ENCODE assay signal across 2 cellular contexts in genomic region chr19:9969688-9969975, GRCh38.
TF ChIP-seq lines count a peak whose summit lies in the region.

No MANE protein-coding gene starts in this region.

TF ChIP-seq in IMR-90, 13 proteins besides CTCF, POLR2A, EP300 and RAD21:
- no peak for TF ChIP-seq ELK1 (IDR thresholded peaks at IDR 0.05; ENCODE audit: borderline replicate concordance, low read depth, low read length)
- TF ChIP-seq RFX5 (IDR thresholded peaks at IDR 0.05; ENCODE audit: low read depth, low read length) = no peak
- TF ChIP-seq FOS (IDR thresholded peaks at IDR 0.05; ENCODE audit: low read depth, low read length) = no peak
- TF ChIP-seq CHD1 (IDR thresholded peaks at IDR 0.05; ENCODE audit: low read depth, low read length) = no peak
- TF ChIP-seq CEBPB (IDR thresholded peaks at IDR 0.05; ENCODE audit: low read depth, low read length) = no peak
- TF ChIP-seq MAZ (IDR thresholded peaks at IDR 0.05; ENCODE audit: borderline replicate concordance, low read depth, low read length) = no peak
- TF ChIP-seq BHLHE40 (IDR thresholded peaks at IDR 0.05; ENCODE audit: low read depth, low read length) = no peak
- TF ChIP-seq MXI1 (IDR thresholded peaks at IDR 0.05; ENCODE audit: borderline replicate concordance, low read depth, low read length) = no peak
- TF ChIP-seq MAFK (IDR thresholded peaks at IDR 0.05; ENCODE audit: low read depth, low read length) = no peak
TF ChIP-seq in IMR-90: peak in this region for 0.

TF ChIP-seq in K562, 482 proteins besides CTCF, POLR2A, EP300 and RAD21:
- TF ChIP-seq PRMT5 (CRISPR knock-in tag; IDR thresholded peaks at IDR 0.05) = no peak
- TF ChIP-seq MLX (CRISPR knock-in tag; conservative IDR thresholded peaks at IDR 0.05) = no peak
- no peak for TF ChIP-seq ERF (CRISPR knock-in tag; IDR thresholded peaks at IDR 0.05)
- TF ChIP-seq ZNF143 (CRISPR knock-in tag; IDR thresholded peaks at IDR 0.05) = no peak
- TF ChIP-seq POLR3A (IDR thresholded peaks at IDR 0.05; ENCODE audit: borderline replicate concordance, extremely low read depth, insufficient read depth, insufficient read length) = no peak
- no peak for TF ChIP-seq CSDE1 (IDR thresholded peaks at IDR 0.05)
- TF ChIP-seq CC2D1A (IDR thresholded peaks at IDR 0.05) = no peak
- no peak for TF ChIP-seq ZNF197 (CRISPR knock-in tag; IDR thresholded peaks at IDR 0.05; ENCODE audit: low read depth)
- TF ChIP-seq ATF2 (CRISPR knock-in tag; IDR thresholded peaks at IDR 0.05) = no peak
- TF ChIP-seq GTF2F1 (IDR thresholded peaks at IDR 0.05; ENCODE audit: low read depth, low read length) = no peak
